Comparison of ENCODE assay signal across 8 cellular contexts in genomic region chrX:10722804-10723364, GRCh38.
DNase-seq lines count a peak whose midpoint lies in the region; ATAC-seq and TF ChIP-seq lines count a peak whose summit lies in the region.

No MANE protein-coding gene starts in this region.

- no peak overlapping the region for H3K4me3 ChIP-seq in uterus

- H3K9me3 Mint-ChIP-seq in activated B cell treated with CpG ODN at 0.5 μM for 24 hours (no peaks in the 10 kb centered on the region), nephron progenitor cell (peaks cover 13% of the 10 kb centered on the region)

- peak overlapping the region; percentile 57 to 59 for H3K27ac ChIP-seq in uterus

- H3K36me3 Mint-ChIP-seq in activated B cell treated with CpG ODN at 0.5 μM for 24 hours (ENCODE audit: low read depth): no peaks in the 10 kb centered on the region
- no peaks in the 10 kb centered on the region for H3K36me3 Mint-ChIP-seq in nephron progenitor cell (ENCODE audit: low read depth)

- no peak overlapping the region for H3K27ac Mint-ChIP-seq in activated B cell treated with CpG ODN at 0.5 μM for 24 hours
- H3K27ac Mint-ChIP-seq in nephron progenitor cell: no peak overlapping the region

- DNase-seq in DMS 273 treated with DMSO at 0.1 percent for 48 hours (lab: John Stamatoyannopoulos, UW) (peak; percentile 26), MV-4-11 (lab: John Stamatoyannopoulos, UW) (peak; percentile 17), activated B cell treated with CpG ODN at 0.5 μM for 24 hours (no peak), erythroblast (lab: John Stamatoyannopoulos, UW) (peak; percentile 14 to 61), nephron progenitor cell (peak; percentile 65), uterus (peak; percentile 67 to 84)

- TF ChIP-seq POLR2A in erythroblast (IDR thresholded peaks at IDR 0.05; ENCODE audit: low read length): no peak
- no peak for TF ChIP-seq POLR2A in uterus (IDR thresholded peaks at IDR 0.05)

- H3K4me3 Mint-ChIP-seq in activated B cell treated with CpG ODN at 0.5 μM for 24 hours (no peak overlapping the region), nephron progenitor cell (no peak overlapping the region)

- peak; percentile 73 for ATAC-seq in GM19035 (IDR thresholded peaks at IDR 0.05; ENCODE audit: unreplicated experiment)
- peak; percentile 61 for ATAC-seq in activated B cell treated with CpG ODN at 0.5 μM for 24 hours (ENCODE audit: low read depth)
- no peak for ATAC-seq in GM19463 (IDR thresholded peaks at IDR 0.05; ENCODE audit: unreplicated experiment)

- no peaks in the 10 kb centered on the region for H3K9me3 ChIP-seq in uterus

- H3K4me1 ChIP-seq in uterus: no peaks in the 10 kb centered on the region

- H3K27me3 ChIP-seq in uterus: no peaks in the 10 kb centered on the region

- POLR2A ChIA-PET in activated B cell treated with CpG ODN at 0.5 μM for 24 hours (lab: Charles Lee): no interaction called here

- CTCF ChIA-PET in activated B cell treated with CpG ODN at 0.5 μM for 24 hours (lab: Charles Lee): interaction anchor here (1.1 to 5.0 kb wide), 5 partner anchors 9 to 536 kb away, joined by 3 to 55 read pairs (median 6); no protein-coding TSS in a partner anchor

- H3K36me3 ChIP-seq in uterus: no peaks in the 10 kb centered on the region

- no peaks in the 10 kb centered on the region for H3K4me1 Mint-ChIP-seq in activated B cell treated with CpG ODN at 0.5 μM for 24 hours
- peaks cover 8% of the 10 kb centered on the region for H3K4me1 Mint-ChIP-seq in nephron progenitor cell

- TF ChIP-seq CTCF in activated B cell treated with CpG ODN at 0.5 μM for 24 hours (IDR thresholded peaks at IDR 0.05) (no peak), nephron progenitor cell (IDR thresholded peaks at IDR 0.05) (peak; percentile 62), uterus (IDR thresholded peaks at IDR 0.05) (peak; percentile 58 to 68 (median 64))

- H3K27me3 Mint-ChIP-seq in activated B cell treated with CpG ODN at 0.5 μM for 24 hours (no peaks in the 10 kb centered on the region), nephron progenitor cell (ENCODE audit: low read depth, poor library complexity) (no peaks in the 10 kb centered on the region)

- intact Hi-C loops in activated B cell treated with CpG ODN at 0.5 μM for 24 hours (cut with micrococcal nuclease): loop anchor here (1.0 to 2.0 kb wide), 2 partner anchors 124 to 533 kb away; no protein-coding TSS in a partner anchor
- intact Hi-C loops in uterus (cut with DNase I; ENCODE audit: low total_unique reads): no loop called here
